ENCODE assay signal across 13 cellular contexts in the genomic region with DNA sequence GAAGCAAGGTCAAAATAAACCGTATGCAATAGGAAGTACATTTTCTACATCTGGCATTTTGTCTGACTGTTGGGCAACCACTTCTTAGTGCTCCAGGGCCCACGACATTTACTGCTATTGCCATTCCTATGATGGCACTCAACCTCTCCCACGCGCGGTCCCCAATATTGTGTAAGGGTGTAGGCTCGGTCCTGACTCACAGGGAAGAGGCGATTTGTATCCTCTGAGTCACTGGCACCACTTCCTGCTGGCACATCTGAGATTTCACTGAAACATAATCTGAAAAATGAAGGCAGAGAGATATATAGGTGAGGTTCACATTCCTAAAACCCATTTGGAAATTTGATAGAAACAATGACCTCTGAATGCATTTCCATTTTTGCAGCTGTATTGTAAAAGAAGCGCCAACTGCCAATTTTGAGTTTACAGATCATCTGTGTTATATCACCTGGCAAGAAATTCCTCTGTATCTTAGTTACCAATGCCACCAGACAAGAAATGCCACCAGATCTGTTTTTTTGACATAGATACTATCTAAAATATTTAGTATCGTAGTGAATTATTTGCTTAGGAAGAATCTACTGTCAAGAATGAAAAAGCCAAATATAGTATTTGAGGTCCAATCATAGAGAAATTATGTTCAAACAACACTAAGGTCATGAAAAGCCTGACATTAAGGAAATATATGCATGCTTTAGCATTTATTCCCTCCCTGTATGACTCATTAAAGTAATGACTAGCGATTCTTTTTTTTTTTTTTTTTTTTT. TPM values are rescaled to one million over a fixed set of nuclear protein-coding genes. Genes with fewer than 3 reads are reported as not detected.
DNase-seq lines count a peak whose midpoint lies in the region; ATAC-seq, FAIRE-seq and TF ChIP-seq lines count a peak whose summit lies in the region.
"Had no signal": no experiment of that assay in that cellular context is flagged by ENCODE, and none has a peak within 500 bp of the region (broad histone marks: within the 10 kb centered on the region; RNA-seq: fewer than 3 reads in every experiment).

No MANE protein-coding gene starts in this region.

- H3K79me2 ChIP-seq in endothelial cell of umbilical vein (ENCODE audit: control insufficient read depth, insufficient read depth, low read length) (no peaks in the 10 kb centered on the region), smooth muscle cell (ENCODE audit: low read depth) (no peaks in the 10 kb centered on the region)

- H3K4me1 ChIP-seq in endothelial cell of umbilical vein (ENCODE audit: control insufficient read depth, extremely low read depth, insufficient read depth, low read length) (peaks cover 7% of the 10 kb centered on the region), smooth muscle cell (ENCODE audit: low read depth) (no peaks in the 10 kb centered on the region)

- peak; percentile 29 for DNase-seq in activated CD8-positive, alpha-beta T cell treated with anti-CD3 and anti-CD28 coated beads for 36 hours
- DNase-seq in activated CD8-positive, alpha-beta T cell treated with anti-CD3 and anti-CD28 coated beads, Interleukin-2, amount 10 ng/mL, durations not matched to agents 7 days and 5 days: no peak
- DNase-seq in NCI-H226: peak; percentile 86
- peak; percentile 14 for DNase-seq in endothelial cell of umbilical vein (ENCODE audit: low read depth, low spot score)
- DNase-seq in smooth muscle cell (lab: John Stamatoyannopoulos, UW; ENCODE audit: unreplicated experiment): no peak
- no peak for DNase-seq in D721Med (ENCODE audit: insufficient read length, low spot score)
- DNase-seq in endothelial cell (ENCODE audit: low spot score): no peak
- DNase-seq: activated B cell treated with CpG ODN at 0.5 μM for 24 hours; CD4-positive, CD25-positive, alpha-beta regulatory T cell; effector CD8-positive, alpha-beta T cell; natural killer cell had no signal

- no peak for TF ChIP-seq POLR2A in endothelial cell of umbilical vein (IDR thresholded peaks at IDR 0.05; ENCODE audit: low read depth, low read length)

- no peaks in the 10 kb centered on the region for H3K9me3 ChIP-seq in endothelial cell of umbilical vein (replicated peaks; ENCODE audit: control insufficient read depth, insufficient read depth, low read length)
- no peaks in the 10 kb centered on the region for H3K9me3 ChIP-seq in smooth muscle cell (replicated peaks; ENCODE audit: low read depth)

- POLR2A ChIA-PET in activated CD8-positive, alpha-beta T cell treated with anti-CD3 and anti-CD28 coated beads for 36 hours (lab: Charles Lee): no interaction called here
- POLR2A ChIA-PET in activated CD8-positive, alpha-beta T cell treated with anti-CD3 and anti-CD28 coated beads, Interleukin-2, amount 10 ng/mL, durations not matched to agents 7 days and 5 days (lab: Charles Lee): no interaction called here
- POLR2A ChIA-PET in endothelial cell of umbilical vein (lab: Charles Lee): no interaction called here

- H3K27me3 ChIP-seq in endothelial cell of umbilical vein (ENCODE audit: control insufficient read depth in 2 of 2, insufficient read depth in 2 of 2, low read length in 2 of 2): no peaks in the 10 kb centered on the region
- no peaks in the 10 kb centered on the region for H3K27me3 ChIP-seq in smooth muscle cell (ENCODE audit: low read depth)

- 56% methylated on average over 10 of the region's 10 CpGs for WGBS in smooth muscle cell (ENCODE audit: low lambda C conversion rate)

- H3K36me3 ChIP-seq in endothelial cell of umbilical vein (ENCODE audit: control insufficient read depth in 2 of 2, extremely low read depth in 1 of 2, insufficient read depth in 2 of 2, low read length in 2 of 2): no peaks in the 10 kb centered on the region
- no peaks in the 10 kb centered on the region for H3K36me3 ChIP-seq in smooth muscle cell (ENCODE audit: low read depth)

- H3K9me3 Mint-ChIP-seq in activated CD8-positive, alpha-beta T cell treated with anti-CD3 and anti-CD28 coated beads for 36 hours: no peaks in the 10 kb centered on the region
- H3K9me3 Mint-ChIP-seq in activated CD8-positive, alpha-beta T cell treated with anti-CD3 and anti-CD28 coated beads, Interleukin-2, amount 10 ng/mL, durations not matched to agents 7 days and 5 days (ENCODE audit: insufficient read depth): no peaks in the 10 kb centered on the region
- no peaks in the 10 kb centered on the region for H3K9me3 Mint-ChIP-seq in endothelial cell (ENCODE audit: unreplicated experiment)
- H3K9me3 Mint-ChIP-seq: activated B cell treated with CpG ODN at 0.5 μM for 24 hours; CD4-positive, CD25-positive, alpha-beta regulatory T cell; natural killer cell had no signal

- H3K27ac ChIP-seq in endothelial cell of umbilical vein (ENCODE audit: insufficient read depth, low read depth, low read length) (peak overlapping the region; percentile 27), smooth muscle cell (ENCODE audit: low read depth) (peak overlapping the region; percentile 67)
- H3K27ac ChIP-seq: KMS-11 had no signal

- H3K9ac ChIP-seq in endothelial cell of umbilical vein (replicated peaks; ENCODE audit: extremely low read depth, insufficient read depth, low read length): no peak overlapping the region
- H3K9ac ChIP-seq in smooth muscle cell (ENCODE audit: low read depth): no peak overlapping the region
- H3K9ac ChIP-seq: KMS-11 had no signal

- no peaks in the 10 kb centered on the region for H4K20me1 ChIP-seq in endothelial cell of umbilical vein (replicated peaks; ENCODE audit: control insufficient read depth, extremely low read depth, insufficient read depth, low read length)
- H4K20me1 ChIP-seq in smooth muscle cell (ENCODE audit: low read depth): no peaks in the 10 kb centered on the region

- H3K9me1 ChIP-seq in endothelial cell of umbilical vein (replicated peaks; ENCODE audit: control insufficient read depth, extremely low read depth, insufficient read depth, low read length): no peaks in the 10 kb centered on the region

- peak; percentile 38 for FAIRE-seq in endothelial cell of umbilical vein (lab: Jason Lieb, UNC)
- FAIRE-seq in D721Med (lab: Jason Lieb, UNC): no peak

- H3F3A ChIP-seq in smooth muscle cell (ENCODE audit: low read depth): no peaks in the 10 kb centered on the region

- TF ChIP-seq CTCF in activated CD8-positive, alpha-beta T cell treated with anti-CD3 and anti-CD28 coated beads for 36 hours (IDR thresholded peaks at IDR 0.05): no peak
- TF ChIP-seq CTCF in endothelial cell of umbilical vein (IDR thresholded peaks at IDR 0.05; ENCODE audit: extremely low read depth in 1 of 2, insufficient read depth in 1 of 2, low read depth in 1 of 2, low read length in 2 of 2) (no peak), smooth muscle cell (IDR thresholded peaks at IDR 0.05; ENCODE audit: borderline replicate concordance, insufficient read depth, poor library complexity, severe bottlenecking) (no peak), D721Med (IDR thresholded peaks at IDR 0.05; ENCODE audit: insufficient read depth, missing control alignments) (no peak), endothelial cell (IDR thresholded peaks at IDR 0.05; ENCODE audit: unreplicated experiment) (no peak)

- H2AFZ ChIP-seq in endothelial cell of umbilical vein (ENCODE audit: low read depth, low read length) (no peak overlapping the region), smooth muscle cell (ENCODE audit: low read depth) (no peak overlapping the region)

- H3K27ac Mint-ChIP-seq in activated CD8-positive, alpha-beta T cell treated with anti-CD3 and anti-CD28 coated beads for 36 hours: no peak overlapping the region
- H3K27ac Mint-ChIP-seq in activated CD8-positive, alpha-beta T cell treated with anti-CD3 and anti-CD28 coated beads, Interleukin-2, amount 10 ng/mL, durations not matched to agents 7 days and 5 days: no peak overlapping the region
- H3K27ac Mint-ChIP-seq in endothelial cell (ENCODE audit: unreplicated experiment): no peak overlapping the region
- H3K27ac Mint-ChIP-seq: activated B cell treated with CpG ODN at 0.5 μM for 24 hours, natural killer cell had no signal

- dilution Hi-C loops in endothelial cell of umbilical vein (cut with MboI; ENCODE audit: extremely low pct_ligation_motif_present, low sequenced_read_pairs): loop anchor here (25.0 kb wide), 1 partner anchor 163 kb away; no protein-coding TSS in a partner anchor

- H3K27me3 Mint-ChIP-seq in activated CD8-positive, alpha-beta T cell treated with anti-CD3 and anti-CD28 coated beads for 36 hours: peaks cover 2% of the 10 kb centered on the region
- peaks cover 2% of the 10 kb centered on the region for H3K27me3 Mint-ChIP-seq in activated CD8-positive, alpha-beta T cell treated with anti-CD3 and anti-CD28 coated beads, Interleukin-2, amount 10 ng/mL, durations not matched to agents 7 days and 5 days (ENCODE audit: low read depth)
- no peaks in the 10 kb centered on the region for H3K27me3 Mint-ChIP-seq in endothelial cell (ENCODE audit: unreplicated experiment)

- H3K4me1 Mint-ChIP-seq in activated CD8-positive, alpha-beta T cell treated with anti-CD3 and anti-CD28 coated beads for 36 hours (ENCODE audit: low read depth): peaks cover 2% of the 10 kb centered on the region
- no peaks in the 10 kb centered on the region for H3K4me1 Mint-ChIP-seq in activated CD8-positive, alpha-beta T cell treated with anti-CD3 and anti-CD28 coated beads, Interleukin-2, amount 10 ng/mL, durations not matched to agents 7 days and 5 days (ENCODE audit: low read depth)
- no peaks in the 10 kb centered on the region for H3K4me1 Mint-ChIP-seq in endothelial cell (ENCODE audit: unreplicated experiment)
- H3K4me1 Mint-ChIP-seq: activated B cell treated with CpG ODN at 0.5 μM for 24 hours; CD4-positive, CD25-positive, alpha-beta regulatory T cell; natural killer cell had no signal

- intact Hi-C loops in activated CD8-positive, alpha-beta T cell treated with anti-CD3 and anti-CD28 coated beads for 36 hours (cut with micrococcal nuclease): loop anchor here (5.0 kb wide), 2 partner anchors 158 to 298 kb away; no protein-coding TSS in a partner anchor
- intact Hi-C loops in endothelial cell of umbilical vein (cut with micrococcal nuclease): no loop called here

- CTCF ChIA-PET in activated CD8-positive, alpha-beta T cell treated with anti-CD3 and anti-CD28 coated beads for 36 hours (lab: Charles Lee): no interaction called here
- CTCF ChIA-PET in activated CD8-positive, alpha-beta T cell treated with anti-CD3 and anti-CD28 coated beads, Interleukin-2, amount 10 ng/mL, durations not matched to agents 7 days and 5 days (lab: Charles Lee): no interaction called here
- CTCF ChIA-PET in endothelial cell of umbilical vein (lab: Charles Lee): interaction anchor here (1.0 to 5.7 kb wide), 3 partner anchors 157 to 296 kb away, joined by 3 to 224 read pairs (median 25); no protein-coding TSS in a partner anchor

- ATAC-seq in activated CD8-positive, alpha-beta T cell treated with anti-CD3 and anti-CD28 coated beads for 36 hours: no peak
- ATAC-seq in activated CD8-positive, alpha-beta T cell treated with anti-CD3 and anti-CD28 coated beads, Interleukin-2, amount 10 ng/mL, durations not matched to agents 7 days and 5 days: no peak
- ATAC-seq in GM21515 (IDR thresholded peaks at IDR 0.05; ENCODE audit: unreplicated experiment): no peak

- no peaks in the 10 kb centered on the region for H3K36me3 Mint-ChIP-seq in activated CD8-positive, alpha-beta T cell treated with anti-CD3 and anti-CD28 coated beads for 36 hours (ENCODE audit: low read depth)
- no peaks in the 10 kb centered on the region for H3K36me3 Mint-ChIP-seq in activated CD8-positive, alpha-beta T cell treated with anti-CD3 and anti-CD28 coated beads, Interleukin-2, amount 10 ng/mL, durations not matched to agents 7 days and 5 days (ENCODE audit: low read depth)
- no peaks in the 10 kb centered on the region for H3K36me3 Mint-ChIP-seq in endothelial cell (ENCODE audit: low read depth, unreplicated experiment)
- H3K36me3 Mint-ChIP-seq: CD4-positive, CD25-positive, alpha-beta regulatory T cell; natural killer cell had no signal

- BruUV-seq in endothelial cell of umbilical vein (replicated peaks; lab: Mats Ljungman, UMichigan): no TSS peak

- H3K4me2 ChIP-seq in endothelial cell of umbilical vein (ENCODE audit: insufficient read depth, low read length) (peak overlapping the region; percentile 54), smooth muscle cell (no peak overlapping the region)
- H3K4me2 ChIP-seq: KMS-11 had no signal

- H3K4me3 ChIP-seq in endothelial cell of umbilical vein (replicated peaks in 1 of 3; ENCODE audit: insufficient read depth in 1 of 3, low read depth in 1 of 3, low read length in 3 of 3) (no peak overlapping the region), smooth muscle cell (no peak overlapping the region)

- no peak overlapping the region for H3K4me3 Mint-ChIP-seq in activated CD8-positive, alpha-beta T cell treated with anti-CD3 and anti-CD28 coated beads for 36 hours
- no peak overlapping the region for H3K4me3 Mint-ChIP-seq in activated CD8-positive, alpha-beta T cell treated with anti-CD3 and anti-CD28 coated beads, Interleukin-2, amount 10 ng/mL, durations not matched to agents 7 days and 5 days
- no peak overlapping the region for H3K4me3 Mint-ChIP-seq in endothelial cell (ENCODE audit: unreplicated experiment)
- H3K4me3 Mint-ChIP-seq: activated B cell treated with CpG ODN at 0.5 μM for 24 hours; CD4-positive, CD25-positive, alpha-beta regulatory T cell; natural killer cell had no signal

RNA-seq across cellular contexts. Expression of gene EREG, which starts 9.8 kb away (rescaled TPM):
- total RNA-seq in activated CD8-positive, alpha-beta T cell treated with anti-CD3 and anti-CD28 coated beads for 36 hours: not detected
- total RNA-seq in activated CD8-positive, alpha-beta T cell treated with anti-CD3 and anti-CD28 coated beads, Interleukin-2, amount 10 ng/mL, durations not matched to agents 7 days and 5 days: not detected
- not detected in 2 replicates for total RNA-seq in endothelial cell of umbilical vein
- polyA plus RNA-seq in endothelial cell of umbilical vein: not detected in 2 replicates
- not detected in 2 replicates for polyA plus RNA-seq in endothelial cell of umbilical vein (2011; cell fraction: cytosol; rRNA removed)
- 0.05 TPM in 1 of 2 replicates, not detected in the other for polyA plus RNA-seq in endothelial cell of umbilical vein (2011; cell fraction: nucleus; rRNA removed)
- polyA plus RNA-seq in endothelial cell of umbilical vein (2012): 0.08 TPM in 1 of 2 replicates, not detected in the other
- 0.04 TPM in 1 of 2 replicates, not detected in the other for polyA minus RNA-seq in endothelial cell of umbilical vein
- polyA minus RNA-seq in endothelial cell of umbilical vein (2011; cell fraction: cytosol; rRNA and poly(A)+ RNA removed): not detected
- not detected in 2 replicates for polyA minus RNA-seq in endothelial cell of umbilical vein (2011; cell fraction: nucleus; rRNA and poly(A)+ RNA removed)
- total RNA-seq in smooth muscle cell: 1.3 and 1.9 TPM in 2 replicates
- 0.27 and 0.55 TPM in 2 replicates for polyA plus RNA-seq in smooth muscle cell
- total RNA-seq in endothelial cell (ENCODE audit: unreplicated experiment): not detected
- total RNA-seq: activated B cell treated with CpG ODN at 0.5 μM for 24 hours had no signal
- polyA plus RNA-seq: CD4-positive, CD25-positive, alpha-beta regulatory T cell had no signal

Comparison
In these comparisons a context has a peak if more than half of its experiments do, and no peak if none do; other contexts are left out.
1. DNase-seq: peak in activated CD8-positive, alpha-beta T cell treated with anti-CD3 and anti-CD28 coated beads for 36 hours (single experiment), NCI-H226 (single experiment) and endothelial cell of umbilical vein (single experiment); none in activated CD8-positive, alpha-beta T cell treated with anti-CD3 and anti-CD28 coated beads, Interleukin-2, amount 10 ng/mL, durations not matched to agents 7 days and 5 days (single experiment), smooth muscle cell (single experiment), D721Med (single experiment) and endothelial cell (single experiment).